In genomic region chr4:185999207-185999606, GRCh38 we compare ENCODE assay signal across 15 cellular contexts.
DNase-seq lines count a peak whose midpoint lies in the region; ATAC-seq and TF ChIP-seq lines count a peak whose summit lies in the region.
"Had no signal": no experiment of that assay in that cellular context is flagged by ENCODE, and none has a peak within 500 bp of the region (broad histone marks: within the 10 kb centered on the region; RNA-seq: fewer than 3 reads in every experiment).

No MANE protein-coding gene starts in this region.

- ATAC-seq in Right ventricle myocardium superior (ENCODE audit: poor library complexity): peak; percentile 74
- no peak for ATAC-seq in HG03439 (IDR thresholded peaks at IDR 0.05; ENCODE audit: unreplicated experiment)

- H3K27ac ChIP-seq in ascending aorta: peak overlapping the region; percentile 62 to 68
- H3K27ac ChIP-seq in tibial artery: peak overlapping the region; percentile 76 to 86
- H3K27ac ChIP-seq: PC-9 had no signal

- peaks cover 0 to 21% of the 10 kb centered on the region in 2 donors for H3K4me1 ChIP-seq in ascending aorta
- peaks cover 0 to 69% (median 18%) of the 10 kb centered on the region in 4 donors for H3K4me1 ChIP-seq in tibial artery

- DNase-seq in ascending aorta (ENCODE audit: low spot score in 2 of 2): no peak
- DNase-seq in Right ventricle myocardium superior: peak; percentile 60
- DNase-seq in iris pigment epithelial cell (ENCODE audit: low read depth): peak; percentile 21
- DNase-seq in tibial artery: no peak
- DNase-seq in posterior cingulate gyrus: no peak
- no peak for DNase-seq in cortex of kidney (lab: John Stamatoyannopoulos, UW)
- DNase-seq: CD4-positive, CD25-positive, alpha-beta regulatory T cell; DMS53; HCEC 1CT; KG1; NCI-H1436; NCI-H2081; NCI-H510A treated with DMSO at 0.1 percent for 48 hours; PC-9 had no signal

- TF ChIP-seq CTCF in ascending aorta (IDR thresholded peaks at IDR 0.05): no peak
- no peak for TF ChIP-seq CTCF in tibial artery (IDR thresholded peaks at IDR 0.05)

- intact Hi-C loops in ascending aorta (cut with DNase I): no loop called here
- intact Hi-C loops in Right ventricle myocardium superior (cut with DNase I): no loop called here
- intact Hi-C loops in tibial artery (cut with DNase I; ENCODE audit: low total_unique reads): no loop called here
- intact Hi-C loops in posterior cingulate gyrus (cut with DNase I): no loop called here

- no peaks in the 10 kb centered on the region for H3K9me3 ChIP-seq in ascending aorta
- no peaks in the 10 kb centered on the region for H3K9me3 ChIP-seq in tibial artery

- H3K36me3 ChIP-seq in ascending aorta: no peaks in the 10 kb centered on the region
- H3K36me3 ChIP-seq in tibial artery: no peaks in the 10 kb centered on the region

- H3K4me3 ChIP-seq in ascending aorta (no peak overlapping the region), tibial artery (no peak overlapping the region)
- H3K4me3 ChIP-seq: PC-9 had no signal

- H3K27me3 ChIP-seq in ascending aorta (no peaks in the 10 kb centered on the region), tibial artery (no peaks in the 10 kb centered on the region)

Comparison
In these comparisons a context has a peak if more than half of its experiments do, and no peak if none do; other contexts are left out.
1. DNase-seq: peak in Right ventricle myocardium superior (single experiment) and iris pigment epithelial cell (single experiment); none in ascending aorta (0 of 2), tibial artery (0 of 2), posterior cingulate gyrus (0 of 10) and cortex of kidney (single experiment).